In genomic region chr16:49835116-49835880, GRCh38 we compare ENCODE assay signal across 11 cellular contexts. TPM values are rescaled to one million over a fixed set of nuclear protein-coding genes. Genes with fewer than 3 reads are reported as not detected.
DNase-seq lines count a peak whose midpoint lies in the region; ATAC-seq and TF ChIP-seq lines count a peak whose summit lies in the region.
"Had no signal": no experiment of that assay in that cellular context is flagged by ENCODE, and none has a peak within 500 bp of the region (broad histone marks: within the 10 kb centered on the region; RNA-seq: fewer than 3 reads in every experiment).

No MANE protein-coding gene starts in this region.

- H3K79me1 ChIP-seq in neuronal stem cell (ENCODE audit: low read depth, low read length), result peaks cover 27% of the 10 kb centered on the region

- no peak overlapping the region for H4K91ac ChIP-seq in neuronal stem cell (ENCODE audit: low read depth, low read length, poor library complexity)

- in situ Hi-C loops in transverse colon (cut with MboI; ENCODE audit: low pct_ligation_motif_present in 1 of 4, low pct_unique_long_range_greater_than_20kb in 1 of 4, low sequenced_read_pairs in 3 of 4), result no loop called here

- H3K18ac ChIP-seq in neuronal stem cell (ENCODE audit: low read length), result peak overlapping the region; percentile 89

- peak overlapping the region; percentile 78 for H3K14ac ChIP-seq in neuronal stem cell (ENCODE audit: low read length)

- 34% methylated on average over 15 of the region's 16 CpGs for WGBS in esophagus muscularis mucosa
- no CpG with 5 or more reads among the region's 16 CpGs for WGBS in neuronal stem cell (ENCODE audit: extremely low coverage in 2 of 2, insufficient read length in 2 of 2, insufficient replicate concordance in 1 of 2), 2 donors
- 59 to 61% methylated on average over 5 to 16 of the region's 16 CpGs for WGBS in transverse colon (ENCODE audit: low coverage in 1 of 2), 2 donors

- H3K4me3 ChIP-seq in WERI-Rb-1 (ENCODE audit: low read depth, low read length) (peak overlapping the region; percentile 12), esophagus muscularis mucosa (peak overlapping the region in 3 of 4 donors; percentile 5 to 13 (median 12)), neuronal stem cell (ENCODE audit: low read length in 2 of 2) (no peak overlapping the region), transverse colon (no peak overlapping the region), PC-3 (ENCODE audit: low read length) (no peak overlapping the region)

- H3K4me1 ChIP-seq in esophagus muscularis mucosa (peaks cover 63 to 89% (median 87%) of the 10 kb centered on the region in 4 donors), neuronal stem cell (ENCODE audit: control insufficient read depth in 2 of 2, insufficient read depth in 1 of 2, low read depth in 1 of 2, low read length in 2 of 2) (peaks cover 54 to 55% of the 10 kb centered on the region in 2 donors), transverse colon (peaks cover 24 to 63% (median 35%) of the 10 kb centered on the region in 4 donors), PC-3 (ENCODE audit: insufficient read depth, low read length) (no peaks in the 10 kb centered on the region)

- H3K4me2 ChIP-seq in neuronal stem cell (ENCODE audit: insufficient read depth, low read length, poor library complexity, severe bottlenecking) (peak overlapping the region; percentile 41), PC-3 (ENCODE audit: low read length) (no peak overlapping the region)

- no peak for ATAC-seq in GM18868 (IDR thresholded peaks at IDR 0.05; ENCODE audit: unreplicated experiment)
- no peak for ATAC-seq in esophagus mucosa
- no peak for ATAC-seq in PC-3

- TF ChIP-seq POLR2A in esophagus muscularis mucosa (IDR thresholded peaks at IDR 0.05; ENCODE audit: low read depth) (no peak), transverse colon (IDR thresholded peaks at IDR 0.05) (no peak)

- H3F3A ChIP-seq in PC-3 (ENCODE audit: low read length, unreplicated experiment), result no peaks in the 10 kb centered on the region

- H2AFZ ChIP-seq in neuronal stem cell (ENCODE audit: low read length) (no peak overlapping the region), PC-3 (ENCODE audit: low read length) (no peak overlapping the region)

- H2BK120ac ChIP-seq in neuronal stem cell (ENCODE audit: low read depth, low read length), result no peak overlapping the region

- TF ChIP-seq EP300 in esophagus muscularis mucosa (IDR thresholded peaks at IDR 0.05) (no peak), transverse colon (IDR thresholded peaks at IDR 0.05; ENCODE audit: low read depth) (no peak)

- no peaks in the 10 kb centered on the region for H3K79me2 ChIP-seq in PC-3 (ENCODE audit: low read length)

- H2BK12ac ChIP-seq in neuronal stem cell (ENCODE audit: low read length), result no peak overlapping the region

- no peaks in the 10 kb centered on the region for H4K20me1 ChIP-seq in PC-3 (ENCODE audit: low read length)

- intact Hi-C loops in esophagus muscularis mucosa (cut with DNase I), result no loop called here
- intact Hi-C loops in transverse colon (cut with DNase I; ENCODE audit: low total_unique reads), result no loop called here
- intact Hi-C loops in PC-3 (cut with micrococcal nuclease), result no loop called here

- BruUV-seq in PC-3 (replicated peaks; lab: Mats Ljungman, UMichigan), result no TSS peak

- CTCF ChIA-PET in PC-3 (lab: Charles Lee), result no interaction called here

- DNase-seq in WERI-Rb-1 (peak; percentile 36), esophagus muscularis mucosa (ENCODE audit: extremely low spot score) (no peak), neuronal stem cell (ENCODE audit: low spot score) (no peak), transverse colon (no peak), PC-3 (no peak)
- DNase-seq: activated CD8-positive, alpha-beta memory T cell treated with anti-CD3 and anti-CD28 coated beads, Interleukin-2, amount 50 U/mL, for 48 hours; erythroblast; NCI-H1930; T-helper 9 cell had no signal

- peak overlapping the region; percentile 40 for H2BK15ac ChIP-seq in neuronal stem cell (ENCODE audit: low read length)

- H2AK5ac ChIP-seq in neuronal stem cell (ENCODE audit: low read depth, low read length), result peak overlapping the region; percentile 84

- H3K36me3 ChIP-seq in WERI-Rb-1, result no peaks in the 10 kb centered on the region
- H3K36me3 ChIP-seq in esophagus muscularis mucosa, result no peaks in the 10 kb centered on the region
- H3K36me3 ChIP-seq in neuronal stem cell (replicated peaks in 1 of 2; ENCODE audit: control insufficient read depth in 2 of 2, insufficient read depth in 2 of 2, low read length in 2 of 2), result peaks cover 0 to 15% of the 10 kb centered on the region in 2 donors
- no peaks in the 10 kb centered on the region for H3K36me3 ChIP-seq in transverse colon
- H3K36me3 ChIP-seq in PC-3 (ENCODE audit: low read depth, low read length), result no peaks in the 10 kb centered on the region

- POLR2A ChIA-PET in PC-3 (lab: Charles Lee; ENCODE audit: unreplicated experiment), result no interaction called here

- H3K9me2 ChIP-seq in PC-3 (replicated peaks; ENCODE audit: low read length), result no peaks in the 10 kb centered on the region

- H2BK5ac ChIP-seq in neuronal stem cell (ENCODE audit: low read length), result peak overlapping the region; percentile 43

- H3K27me3 ChIP-seq in WERI-Rb-1 (ENCODE audit: insufficient read depth, low read depth, severe bottlenecking), result no peaks in the 10 kb centered on the region
- peaks cover 0 to 6% (median 0%) of the 10 kb centered on the region in 4 donors for H3K27me3 ChIP-seq in esophagus muscularis mucosa
- H3K27me3 ChIP-seq in neuronal stem cell (ENCODE audit: control insufficient read depth in 3 of 3, insufficient read depth in 3 of 3, low read depth in 1 of 3, low read length in 3 of 3), result no peaks in the 10 kb centered on the region
- H3K27me3 ChIP-seq in transverse colon, result peaks cover 13% of the 10 kb centered on the region
- H3K27me3 ChIP-seq in PC-3 (ENCODE audit: low read length), result peaks cover 36% of the 10 kb centered on the region

- no peak overlapping the region for H3K4ac ChIP-seq in neuronal stem cell (ENCODE audit: low read length)

- H3K9me3 ChIP-seq in WERI-Rb-1 (ENCODE audit: severe bottlenecking), result no peaks in the 10 kb centered on the region
- no peaks in the 10 kb centered on the region for H3K9me3 ChIP-seq in esophagus muscularis mucosa
- H3K9me3 ChIP-seq in neuronal stem cell (replicated peaks in 1 of 2; ENCODE audit: control insufficient read depth in 2 of 2, insufficient read depth in 1 of 2, low read depth in 1 of 2, low read length in 2 of 2), result peaks cover 0 to 2% of the 10 kb centered on the region in 2 donors
- no peaks in the 10 kb centered on the region for H3K9me3 ChIP-seq in transverse colon
- no peaks in the 10 kb centered on the region for H3K9me3 ChIP-seq in PC-3 (ENCODE audit: low read length)

- no peak overlapping the region for H4K8ac ChIP-seq in neuronal stem cell (ENCODE audit: low read depth, low read length)

- peak overlapping the region; percentile 94 for H3K27ac ChIP-seq in WERI-Rb-1
- H3K27ac ChIP-seq in esophagus muscularis mucosa (replicated peaks in 1 of 4), result peak overlapping the region; percentile 83 to 92 (median 92)
- H3K27ac ChIP-seq in neuronal stem cell (replicated peaks; ENCODE audit: low read length), result no peak overlapping the region
- peak overlapping the region; percentile 59 to 81 (median 75) for H3K27ac ChIP-seq in transverse colon
- H3K27ac ChIP-seq in PC-3 (ENCODE audit: low read length), result no peak overlapping the region

- TF ChIP-seq CTCF in WERI-Rb-1 (IDR thresholded peaks at IDR 0.05; ENCODE audit: low read depth, low read length), result no peak
- TF ChIP-seq CTCF in esophagus muscularis mucosa (IDR thresholded peaks at IDR 0.05), result no peak
- no peak for TF ChIP-seq CTCF in transverse colon (IDR thresholded peaks at IDR 0.05)
- no peak for TF ChIP-seq CTCF in PC-3 (conservative IDR thresholded peaks at IDR 0.05; ENCODE audit: low read depth, low read length)

- H3K23ac ChIP-seq in neuronal stem cell (ENCODE audit: low read depth, low read length, poor library complexity), result no peak overlapping the region

- peak overlapping the region; percentile 61 for H3K9ac ChIP-seq in neuronal stem cell (ENCODE audit: low read depth, low read length, poor library complexity)
- no peak overlapping the region for H3K9ac ChIP-seq in PC-3 (ENCODE audit: low read length)

RNA-seq across cellular contexts. Expression of gene ZNF423, which starts 20.6 kb away (rescaled TPM):
- total RNA-seq in esophagus muscularis mucosa (10 to 100 TPM in 2 of 4 donors, 1 to 10 TPM in 2; 8.7 to 22.5 (median 10.3) TPM), transverse colon (10 to 100 TPM in 1 of 4 donors, 1 to 10 TPM in 3; 4.9 to 13.1 (median 7.2) TPM), esophagus mucosa (0.72 TPM), PC-3 (2014; rRNA removed) (not detected in 2 replicates)
- 27.7 TPM for polyA plus RNA-seq in neuronal stem cell (2013, experiment 1 of 2)
- polyA plus RNA-seq in neuronal stem cell (2013, experiment 2 of 2), result 27.1 TPM

Comparison
In these comparisons a context has a peak if more than half of its experiments do, and no peak if none do; other contexts are left out.
1. H3K27ac ChIP-seq: peak in WERI-Rb-1 (single experiment), esophagus muscularis mucosa (4 of 4) and transverse colon (4 of 4); none in neuronal stem cell (single experiment) and PC-3 (single experiment).
2. H3K4me3 ChIP-seq: peak in WERI-Rb-1 (single experiment) and esophagus muscularis mucosa (3 of 4); none in neuronal stem cell (0 of 2), transverse colon (0 of 4) and PC-3 (single experiment).